In genomic region chr9:128633057-128633456, GRCh38 we compare ENCODE assay signal across 1 cellular context.
TF ChIP-seq lines count a peak whose summit lies in the region.

No MANE protein-coding gene starts in this region.

TF ChIP-seq in WTC11, 78 proteins besides CTCF, POLR2A, EP300 and RAD21 (continued from another document):
- no peak for TF ChIP-seq ZMAT4 (CRISPR knock-in tag; IDR thresholded peaks at IDR 0.05)
- TF ChIP-seq NFE2L1 (CRISPR knock-in tag; IDR thresholded peaks at IDR 0.05) = no peak
- TF ChIP-seq TEAD4 (CRISPR knock-in tag; IDR thresholded peaks at IDR 0.05) = no peak
- no peak for TF ChIP-seq NR3C1 (CRISPR knock-in tag; conservative IDR thresholded peaks at IDR 0.05; ENCODE audit: low read depth)
- TF ChIP-seq ZNF121 (CRISPR knock-in tag; IDR thresholded peaks at IDR 0.05) = no peak
- TF ChIP-seq MYBL2 (CRISPR knock-in tag; IDR thresholded peaks at IDR 0.05) = no peak
- no peak for TF ChIP-seq E2F1 (CRISPR knock-in tag; IDR thresholded peaks at IDR 0.05)
- no peak for TF ChIP-seq CDX4 (CRISPR knock-in tag; IDR thresholded peaks at IDR 0.05; ENCODE audit: borderline replicate concordance)
